Comparison of ENCODE assay signal across 8 cellular contexts in genomic region chr15:73897441-73898261, GRCh38. TPM values are rescaled to one million over a fixed set of nuclear protein-coding genes. Genes with fewer than 3 reads are reported as not detected.
DNase-seq lines count a peak whose midpoint lies in the region; ATAC-seq, FAIRE-seq and TF ChIP-seq lines count a peak whose summit lies in the region.

No MANE protein-coding gene starts in this region.

- POLR2A ChIA-PET in A549 (lab: Yijun Ruan, JAX), result no interaction called here

- H3K9me3 ChIP-seq in A549, result no peaks in the 10 kb centered on the region
- H3K9me3 ChIP-seq in OCI-LY3 (ENCODE audit: insufficient read depth, low read length), result no peaks in the 10 kb centered on the region

- no peak overlapping the region for H2AFZ ChIP-seq in OCI-LY3 (ENCODE audit: low read depth, low read length)

- no peak for TF ChIP-seq POLR2A in A549 (IDR thresholded peaks at IDR 0.05; ENCODE audit: low read length)
- TF ChIP-seq POLR2A in GM12892 (IDR thresholded peaks at IDR 0.05; ENCODE audit: low read depth, low read length), result no peak

- H3K27me3 ChIP-seq in OCI-LY3 (ENCODE audit: low read depth, low read length), result peaks cover 10% of the 10 kb centered on the region; the same call in 1 of the 2 replicates

- H3K4me3 Mint-ChIP-seq in osteocyte (ENCODE audit: unreplicated experiment), result no peak overlapping the region

- no peaks in the 10 kb centered on the region for H4K20me1 ChIP-seq in OCI-LY3 (ENCODE audit: insufficient read depth, low read length)

- H3K4me3 ChIP-seq in A549 (no peak overlapping the region), OCI-LY3 (ENCODE audit: low read length) (no peak overlapping the region)

- peak; percentile 60 to 67 for DNase-seq in A549 (ENCODE audit: low read depth in 1 of 2, low spot score in 1 of 2)
- peak; percentile 86 for DNase-seq in GM12892 (ENCODE audit: insufficient read length)
- peak; percentile 17 for DNase-seq in activated T-cell treated with anti-CD3 and anti-CD28 coated beads for 4 hours
- DNase-seq in fibroblast of peridontal ligament (ENCODE audit: extremely low read depth), result peak; percentile 79
- DNase-seq in osteocyte (ENCODE audit: extremely low spot score, unreplicated experiment), result no peak

- CTCF ChIA-PET in A549 (lab: Yijun Ruan, JAX), result interaction anchor here (0.7 to 2.2 kb wide), 9 partner anchors 10 to 79 kb away, joined by 3 to 7 read pairs (median 4); no protein-coding TSS in a partner anchor

- no peaks in the 10 kb centered on the region for H3K36me3 Mint-ChIP-seq in osteocyte (ENCODE audit: unreplicated experiment)

- H3K27ac Mint-ChIP-seq in osteocyte (ENCODE audit: unreplicated experiment), result peak overlapping the region; percentile 49

- WGBS in A549 (ENCODE audit: missing lambda C conversion rate), result 61% methylated on average over 9 of the region's 15 CpGs

- no peaks in the 10 kb centered on the region for H3K36me3 ChIP-seq in OCI-LY3 (replicated peaks; ENCODE audit: low read depth, low read length)

- TF ChIP-seq EP300 in A549 (IDR thresholded peaks at IDR 0.05), result no peak

- no peaks in the 10 kb centered on the region for H3K27me3 Mint-ChIP-seq in osteocyte (ENCODE audit: unreplicated experiment)

- H3K4me1 Mint-ChIP-seq in osteocyte (ENCODE audit: unreplicated experiment), result peaks cover 35% of the 10 kb centered on the region

- no peak for FAIRE-seq in A549 (lab: Jason Lieb, UNC)
- FAIRE-seq in GM12892 (lab: Jason Lieb, UNC), result no peak

- peak overlapping the region in 1 of 2 experiments; percentile 23; a peak in 2 of 6 replicates for H3K27ac ChIP-seq in A549
- H3K27ac ChIP-seq in OCI-LY3 (ENCODE audit: low read length), result no peak overlapping the region

- peak in 1 of 2 experiments; percentile 31; a peak in 3 of 5 replicates for TF ChIP-seq RAD21 in A549 (conservative IDR thresholded peaks at IDR 0.05 in 1 of 2, IDR thresholded peaks at IDR 0.05 in 1 of 2)

- no peak overlapping the region for H3K9ac ChIP-seq in OCI-LY3 (ENCODE audit: low read length)

- no peak overlapping the region for H3K4me2 ChIP-seq in A549
- no peak overlapping the region for H3K4me2 ChIP-seq in OCI-LY3 (ENCODE audit: low read length)

- ATAC-seq in A549 (peak; percentile 77 to 96), HG03159 (IDR thresholded peaks at IDR 0.05; ENCODE audit: unreplicated experiment) (no peak), HG03521 (IDR thresholded peaks at IDR 0.05; ENCODE audit: unreplicated experiment) (no peak)

- TF ChIP-seq CTCF in A549 (IDR thresholded peaks at IDR 0.05), result peak; percentile 42
- TF ChIP-seq CTCF in OCI-LY3 (IDR thresholded peaks at IDR 0.05; ENCODE audit: low read depth, low read length), result peak; percentile 95
- peak; percentile 94 for TF ChIP-seq CTCF in osteocyte (IDR thresholded peaks at IDR 0.05)

- no peaks in the 10 kb centered on the region for H3K9me3 Mint-ChIP-seq in osteocyte (ENCODE audit: unreplicated experiment)

- no peaks in the 10 kb centered on the region for H3K79me2 ChIP-seq in OCI-LY3 (ENCODE audit: low read length)

- peaks cover 4% of the 10 kb centered on the region; the same call in 1 of the 3 replicates for H3K4me1 ChIP-seq in A549
- no peaks in the 10 kb centered on the region for H3K4me1 ChIP-seq in OCI-LY3 (ENCODE audit: low read length)

TF ChIP-seq in A549, 52 proteins besides CTCF, POLR2A, EP300 and RAD21:
- no peak for TF ChIP-seq HEYL (CRISPR knock-in tag; IDR thresholded peaks at IDR 0.05)
- no peak for TF ChIP-seq ZNF302 (CRISPR knock-in tag; IDR thresholded peaks at IDR 0.05)
- TF ChIP-seq BCL3 (IDR thresholded peaks at IDR 0.05), result no peak
- TF ChIP-seq, protein P1, sequence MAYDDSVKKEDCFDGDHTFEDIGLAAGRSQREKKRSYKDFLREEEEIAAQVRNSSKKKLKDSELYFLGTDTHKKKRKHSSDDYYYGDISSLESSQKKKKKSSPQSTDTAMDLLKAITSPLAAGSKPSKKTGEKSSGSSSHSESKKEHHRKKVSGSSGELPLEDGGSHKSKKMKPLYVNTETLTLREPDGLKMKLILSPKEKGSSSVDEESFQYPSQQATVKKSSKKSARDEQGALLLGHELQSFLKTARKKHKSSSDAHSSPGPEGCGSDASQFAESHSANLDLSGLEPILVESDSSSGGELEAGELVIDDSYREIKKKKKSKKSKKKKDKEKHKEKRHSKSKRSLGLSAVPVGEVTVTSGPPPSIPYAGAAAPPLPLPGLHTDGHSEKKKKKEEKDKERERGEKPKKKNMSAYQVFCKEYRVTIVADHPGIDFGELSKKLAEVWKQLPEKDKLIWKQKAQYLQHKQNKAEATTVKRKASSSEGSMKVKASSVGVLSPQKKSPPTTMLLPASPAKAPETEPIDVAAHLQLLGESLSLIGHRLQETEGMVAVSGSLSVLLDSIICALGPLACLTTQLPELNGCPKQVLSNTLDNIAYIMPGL (CRISPR knock-in tag; IDR thresholded peaks at IDR 0.05; ENCODE audit: borderline replicate concordance), result no peak
- no peak for TF ChIP-seq ZFP36 (IDR thresholded peaks at IDR 0.05; ENCODE audit: borderline replicate concordance, partially characterized antibody)
- no peak for TF ChIP-seq ESRRA (IDR thresholded peaks at IDR 0.05; ENCODE audit: borderline replicate concordance, low read length)
- no peak for TF ChIP-seq TFCP2L1 (CRISPR knock-in tag; IDR thresholded peaks at IDR 0.05)
- TF ChIP-seq PBX3 (IDR thresholded peaks at IDR 0.05), result no peak
- TF ChIP-seq USF2 (IDR thresholded peaks at IDR 0.05), result no peak
- TF ChIP-seq KDM1A (IDR thresholded peaks at IDR 0.05; ENCODE audit: low read depth), result no peak
- TF ChIP-seq NR3C1 (IDR thresholded peaks at IDR 0.05), result no peak
- no peak for TF ChIP-seq CHD2 (IDR thresholded peaks at IDR 0.05; ENCODE audit: low read length, partially characterized antibody)
- no peak for TF ChIP-seq ATOH8 (CRISPR knock-in tag; IDR thresholded peaks at IDR 0.05; ENCODE audit: low read depth)
- no peak for TF ChIP-seq GATA3 (IDR thresholded peaks at IDR 0.05; ENCODE audit: borderline replicate concordance)
- no peak for TF ChIP-seq MAFK (IDR thresholded peaks at IDR 0.05; ENCODE audit: partially characterized antibody)
- TF ChIP-seq POLR2AphosphoS2 (conservative IDR thresholded peaks at IDR 0.05; ENCODE audit: low read length), result no peak
- TF ChIP-seq SREBF2 (IDR thresholded peaks at IDR 0.05), result no peak

RNA-seq across cellular contexts. Expression of gene TBC1D21, which starts 24.3 kb away (rescaled TPM):
- polyA plus RNA-seq in A549 (2011; rRNA removed) (not detected in 2 replicates), A549 (2017; fragmentation: RNase III; extraction: RNeasy Plus Mini Kit Qiagen cat#74134 plus additional on column Dnase treatment) (not detected in 3 replicates)
- not detected in 2 replicates for polyA plus RNA-seq in A549 (2012; cell fraction: cytosol; rRNA removed)
- polyA plus RNA-seq in A549 (2012; cell fraction: nucleus; rRNA removed), result not detected in 2 replicates
- polyA minus RNA-seq in A549 (2011; rRNA and poly(A)+ RNA removed), result not detected in 2 replicates
- polyA plus RNA-seq in GM12892 (2012; ENCODE audit: missing spikeins), result not detected
- total RNA-seq in osteocyte, result not detected in 2 replicates

RNA-seq across cellular contexts. Expression of gene LOXL1, which starts 28.6 kb away (rescaled TPM):
- polyA plus RNA-seq in A549 (2011; rRNA removed) (0.65 and 0.90 TPM in 2 replicates), A549 (2017; fragmentation: RNase III; extraction: RNeasy Plus Mini Kit Qiagen cat#74134 plus additional on column Dnase treatment) (0.29 to 0.62 TPM (median 0.44 TPM) in 3 replicates)
- 0.67 and 1.4 TPM in 2 replicates for polyA plus RNA-seq in A549 (2012; cell fraction: cytosol; rRNA removed)
- 0.58 and 0.61 TPM in 2 replicates for polyA plus RNA-seq in A549 (2012; cell fraction: nucleus; rRNA removed)
- polyA minus RNA-seq in A549 (2011; rRNA and poly(A)+ RNA removed), result not detected in 2 replicates
- polyA plus RNA-seq in GM12892 (2012; ENCODE audit: missing spikeins), result not detected
- total RNA-seq in osteocyte, result 398 and 417 TPM in 2 replicates

Comparison
In these comparisons a context has a peak if more than half of its experiments do, and no peak if none do; other contexts are left out.
1. ATAC-seq: peak in A549 (2 of 2); none in HG03159 (single experiment) and HG03521 (single experiment).
2. CTCF ChIP-seq: peak in every context shown above with its lines; median percentile 95 in OCI-LY3; 94 in osteocyte; 42 in A549.